32 cellular contexts compared by ENCODE assay signal in genomic region chr11:59475176-59475575, GRCh38. TPM values are rescaled to one million over a fixed set of nuclear protein-coding genes. Genes with fewer than 3 reads are reported as not detected.
"Had no signal": no experiment of that assay in that cellular context is flagged by ENCODE, and none has a peak within 500 bp of the region (broad histone marks: within the 10 kb centered on the region; RNA-seq: fewer than 3 reads in every experiment).

No MANE protein-coding gene starts in this region.

- H3K4me1 Mint-ChIP-seq: stimulated activated effector memory CD8-positive, alpha-beta T cell treated with anti-CD3 and anti-CD28 coated beads, Interleukin-12 subunit alpha, Interleukin-12 subunit beta, amount 100 ng/mL, for 72 hours; stimulated activated naive CD8-positive, alpha-beta T cell treated with anti-CD3 and anti-CD28 coated beads, Interleukin-15, amount 100 ng/mL, for 72 hours had no signal

- H3K4me1 ChIP-seq: stomach, suprapubic skin, testis, thyroid gland, tibial artery, tibial nerve, transverse colon, upper lobe of left lung, upper lobe of right lung, uterus, vagina had no signal

- H3K27me3 ChIP-seq: stomach, suprapubic skin, testis, thyroid gland, tibial artery, tibial nerve, upper lobe of left lung, upper lobe of right lung, uterus, vagina had no signal

- H3K4me3 ChIP-seq: stomach, suprapubic skin, testis, thoracic aorta, thyroid gland, tibial artery, tibial nerve, transverse colon, upper lobe of left lung, upper lobe of right lung, uterus, vagina had no signal

- H3K27ac ChIP-seq: stomach, suprapubic skin, testis, thoracic aorta, thyroid gland, tibial artery, tibial nerve, transverse colon, upper lobe of left lung, upper lobe of right lung, uterus, vagina had no signal

- H3K4me3 Mint-ChIP-seq: stimulated activated effector memory CD8-positive, alpha-beta T cell treated with anti-CD3 and anti-CD28 coated beads, Interleukin-12 subunit alpha, Interleukin-12 subunit beta, amount 100 ng/mL, for 72 hours; stimulated activated memory B cell treated with anti-CD40 and anti-IgM and Interleukin-4, amounts not matched to agents 10 μg/mL and 1 μg/mL and 100 μg/mL, for 72 hours; stimulated activated naive B cell treated with anti-CD40 and anti-IgM and Interleukin-4, amounts not matched to agents 10 μg/mL and 1 μg/mL and 100 μg/mL, for 72 hours; stimulated activated naive CD8-positive, alpha-beta T cell treated with anti-CD3 and anti-CD28 coated beads, Interleukin-15, amount 100 ng/mL, for 72 hours; stimulated activated naive CD8-positive, alpha-beta T cell treated with anti-CD3 and anti-CD28 coated beads, Interleukin-15, Interleukin-2, amounts not matched to agents 100 ng/mL and 50 ng/mL, for 24 hours; type B pancreatic cell had no signal

- H3K27ac Mint-ChIP-seq: stimulated activated effector memory CD8-positive, alpha-beta T cell treated with anti-CD3 and anti-CD28 coated beads, Interleukin-12 subunit alpha, Interleukin-12 subunit beta, amount 100 ng/mL, for 72 hours; stimulated activated memory B cell treated with anti-CD40 and anti-IgM and Interleukin-4, amounts not matched to agents 10 μg/mL and 1 μg/mL and 100 μg/mL, for 72 hours; stimulated activated naive B cell treated with anti-CD40 and anti-IgM and Interleukin-4, amounts not matched to agents 10 μg/mL and 1 μg/mL and 100 μg/mL, for 72 hours; stimulated activated naive CD8-positive, alpha-beta T cell treated with anti-CD3 and anti-CD28 coated beads, Interleukin-15, amount 100 ng/mL, for 72 hours; stimulated activated naive CD8-positive, alpha-beta T cell treated with anti-CD3 and anti-CD28 coated beads, Interleukin-15, Interleukin-2, amounts not matched to agents 100 ng/mL and 50 ng/mL, for 24 hours; type B pancreatic cell had no signal

- H3K27me3 Mint-ChIP-seq: stimulated activated memory B cell treated with anti-CD40 and anti-IgM and Interleukin-4, amounts not matched to agents 10 μg/mL and 1 μg/mL and 100 μg/mL, for 72 hours had no signal

- H3K9me3 ChIP-seq: stomach, suprapubic skin, testis, thoracic aorta, thyroid gland, tibial artery, tibial nerve, transverse colon, upper lobe of left lung, upper lobe of right lung, uterus, vagina had no signal

- H3K36me3 ChIP-seq: stomach, suprapubic skin, thoracic aorta, thyroid gland, tibial artery, tibial nerve, transverse colon, upper lobe of left lung, upper lobe of right lung, uterus, vagina had no signal

- ATAC-seq: stimulated activated effector memory CD8-positive, alpha-beta T cell treated with anti-CD3 and anti-CD28 coated beads, Interleukin-12 subunit alpha, Interleukin-12 subunit beta, amount 100 ng/mL, for 72 hours; stimulated activated memory B cell treated with anti-CD40 and anti-IgM and Interleukin-4, amounts not matched to agents 10 μg/mL and 1 μg/mL and 100 μg/mL, for 72 hours; stimulated activated naive B cell treated with anti-CD40 and anti-IgM and Interleukin-4, amounts not matched to agents 10 μg/mL and 1 μg/mL and 100 μg/mL, for 72 hours; stimulated activated naive CD8-positive, alpha-beta T cell treated with anti-CD3 and anti-CD28 coated beads, Interleukin-15, amount 100 ng/mL, for 72 hours; stimulated activated naive CD8-positive, alpha-beta T cell treated with anti-CD3 and anti-CD28 coated beads, Interleukin-15, Interleukin-2, amounts not matched to agents 100 U/mL and 50 U/mL, for 24 hours; upper lobe of right lung had no signal

- H3K9me3 Mint-ChIP-seq: stimulated activated effector memory CD8-positive, alpha-beta T cell treated with anti-CD3 and anti-CD28 coated beads, Interleukin-12 subunit alpha, Interleukin-12 subunit beta, amount 100 ng/mL, for 72 hours; stimulated activated memory B cell treated with anti-CD40 and anti-IgM and Interleukin-4, amounts not matched to agents 10 μg/mL and 1 μg/mL and 100 μg/mL, for 72 hours; stimulated activated naive B cell treated with anti-CD40 and anti-IgM and Interleukin-4, amounts not matched to agents 10 μg/mL and 1 μg/mL and 100 μg/mL, for 72 hours; stimulated activated naive CD8-positive, alpha-beta T cell treated with anti-CD3 and anti-CD28 coated beads, Interleukin-15, amount 100 ng/mL, for 72 hours; stimulated activated naive CD8-positive, alpha-beta T cell treated with anti-CD3 and anti-CD28 coated beads, Interleukin-15, Interleukin-2, amounts not matched to agents 100 ng/mL and 50 ng/mL, for 24 hours; type B pancreatic cell had no signal

- DNase-seq: stimulated activated CD4-positive, alpha-beta T cell treated with anti-CD3 and anti-CD28 coated beads, Interleukin-2, amount 100 ng/mL, for 48 hours; stimulated activated CD4-positive, alpha-beta T cell treated with anti-CD3 and anti-CD28 coated beads, Interleukin-4, amount 100 ng/mL, for 1 hour; stimulated activated CD4-positive, alpha-beta T cell treated with anti-CD3 and anti-CD28 coated beads, Interleukin-4, amount 100 ng/mL, for 24 hours; stimulated activated CD4-positive, alpha-beta T cell treated with anti-CD3 and anti-CD28 coated beads, Interleukin-4, amount 100 ng/mL, for 4 hours; stimulated activated CD8-positive, alpha-beta memory T cell treated with anti-CD3 and anti-CD28 coated beads, Interleukin-4, amount 100 ng/mL, for 48 hours; stimulated activated naive B cell treated with anti-CD40 and anti-IgM and Interleukin-4, amounts not matched to agents 10 μg/mL and 1 μg/mL and 100 μg/mL, for 72 hours; stimulated activated naive CD4-positive, alpha-beta T cell; stimulated activated naive CD4-positive, alpha-beta T cell treated with Interleukin-2 at 50 U/mL for 16 hours; stimulated activated naive CD8-positive, alpha-beta T cell treated with anti-CD3 and anti-CD28 coated beads, Interleukin-15, amount 100 ng/mL, for 72 hours; stimulated activated naive CD8-positive, alpha-beta T cell treated with anti-CD3 and anti-CD28 coated beads, Interleukin-15, Interleukin-2, amounts not matched to agents 100 U/mL and 50 U/mL, for 24 hours; stomach; substantia nigra; testis; thyroid gland; tibial artery; transverse colon; trophoblast cell; upper lobe of left lung; upper lobe of right lung; uterus had no signal

- H3K36me3 Mint-ChIP-seq: stimulated activated effector memory CD8-positive, alpha-beta T cell treated with anti-CD3 and anti-CD28 coated beads, Interleukin-12 subunit alpha, Interleukin-12 subunit beta, amount 100 ng/mL, for 72 hours; stimulated activated memory B cell treated with anti-CD40 and anti-IgM and Interleukin-4, amounts not matched to agents 10 μg/mL and 1 μg/mL and 100 μg/mL, for 72 hours; stimulated activated naive B cell treated with anti-CD40 and anti-IgM and Interleukin-4, amounts not matched to agents 10 μg/mL and 1 μg/mL and 100 μg/mL, for 72 hours; type B pancreatic cell had no signal

RNA-seq across cellular contexts. Expression of gene OR4D10, which starts 2.1 kb away (rescaled TPM):
- total RNA-seq: stomach, subcutaneous adipose tissue, suprapubic skin, temporal lobe, thoracic aorta, thyroid gland, tibial nerve, transverse colon, upper lobe of left lung, upper lobe of right lung, ureter, urinary bladder, uterus, vagina had no signal

RNA-seq across cellular contexts. Expression of gene OR4D6, which starts 18.4 kb away (rescaled TPM):
- total RNA-seq: stomach, subcutaneous adipose tissue, suprapubic skin, temporal lobe, testis, thoracic aorta, thyroid gland, tibial nerve, transverse colon, upper lobe of left lung, upper lobe of right lung, ureter, urinary bladder, uterus, vagina had no signal

RNA-seq across cellular contexts. Expression of gene OR4D11, which starts 28.2 kb away (rescaled TPM):
- total RNA-seq: stomach, subcutaneous adipose tissue, suprapubic skin, temporal lobe, testis, thoracic aorta, thyroid gland, tibial nerve, transverse colon, upper lobe of left lung, upper lobe of right lung, ureter, urinary bladder, uterus, vagina had no signal

RNA-seq across cellular contexts. Expression of gene OR4D9, which starts 36.2 kb away (rescaled TPM):
- total RNA-seq: subcutaneous adipose tissue, suprapubic skin, temporal lobe, testis, thoracic aorta, thyroid gland, tibial nerve, transverse colon, upper lobe of left lung, upper lobe of right lung, ureter, urinary bladder, uterus, vagina had no signal

RNA-seq across cellular contexts. Expression of gene OR5A1, which starts 38.9 kb away (rescaled TPM):
- total RNA-seq: stomach, subcutaneous adipose tissue, temporal lobe, thoracic aorta, tibial nerve, transverse colon, upper lobe of left lung, upper lobe of right lung, ureter, urinary bladder, uterus, vagina had no signal
